9 cellular contexts compared by ENCODE assay signal in the genomic region with DNA sequence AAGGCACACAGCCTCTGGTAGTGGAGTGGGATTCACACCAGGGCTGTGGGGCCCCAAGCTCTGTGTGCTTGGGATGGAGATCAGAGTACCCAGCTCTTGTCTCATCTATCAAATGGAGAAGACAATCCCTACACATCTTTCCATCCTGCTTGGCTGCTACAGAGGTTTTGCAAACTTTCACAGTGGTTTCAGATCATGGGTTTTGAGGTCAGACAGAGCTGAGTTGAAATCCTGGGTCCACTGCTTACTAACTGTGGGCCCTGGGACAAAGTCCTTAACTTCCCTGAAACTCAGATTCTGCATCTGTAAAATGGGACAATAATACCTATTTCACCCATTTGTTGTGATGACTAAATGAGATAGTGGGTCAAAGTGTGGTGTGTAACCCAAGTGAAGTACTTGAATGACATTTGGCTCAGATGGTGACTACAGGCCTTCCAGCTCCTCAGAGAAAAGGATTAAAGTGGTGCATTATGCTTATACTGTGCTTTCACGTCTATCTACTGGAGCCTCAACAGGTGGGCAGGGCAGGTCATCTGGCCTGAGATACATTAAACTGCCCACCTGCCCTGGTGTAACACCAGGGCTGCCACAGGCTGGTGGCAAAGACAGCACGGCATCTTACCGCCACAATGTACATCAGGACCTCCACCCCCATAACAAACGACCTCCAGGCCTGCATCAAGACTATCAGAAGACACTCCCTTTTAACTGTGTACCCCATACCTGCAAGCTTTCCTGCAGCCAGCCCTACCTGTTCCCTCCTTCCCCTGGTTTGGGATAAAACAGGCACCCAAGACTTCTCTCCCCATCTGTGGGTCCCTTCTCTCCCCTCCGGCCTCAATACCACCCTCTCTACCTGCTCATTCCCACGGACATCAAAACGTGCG. TPM values are rescaled to one million over a fixed set of nuclear protein-coding genes. Genes with fewer than 3 reads are reported as not detected.
A peak's percentile ranks its signal among the peaks of the same experiment; 100 is the strongest.
DNase-seq lines count a peak whose midpoint lies in the region; ATAC-seq and TF ChIP-seq lines count a peak whose summit lies in the region.
"Had no signal": no experiment of that assay in that cellular context is flagged by ENCODE, and none has a peak within 500 bp of the region (broad histone marks: within the 10 kb centered on the region; RNA-seq: fewer than 3 reads in every experiment).

No MANE protein-coding gene starts in this region.

- no peaks in the 10 kb centered on the region for H3K9me3 ChIP-seq in BLaER1

- H2AFZ ChIP-seq in GM23338 = no peak overlapping the region; the same call in 1 of the 2 replicates

- DNase-seq in GM23338 (ENCODE audit: low spot score) (no peak), Kasumi-1 (lab: John Stamatoyannopoulos, UW) (no peak), NCI-H1694 treated with DMSO at 0.1 percent for 48 hours (lab: John Stamatoyannopoulos, UW) (no peak)
- peak; percentile 78 for DNase-seq in natural killer cell treated with Interleukin-12 subunit alpha and Interleukin-12 subunit beta and Interleukin-15 and Interleukin-18, amount 100 ng/mL, for 72 hours (ENCODE audit: low spot score)
- DNase-seq: Calu3 had no signal

- peaks cover 12% of the 10 kb centered on the region; the same call in 1 of the 2 replicates for H3F3A ChIP-seq in GM23338 (replicated peaks; ENCODE audit: low read depth)

- no peak for TF ChIP-seq CTCF in GM23338 (conservative IDR thresholded peaks at IDR 0.05; ENCODE audit: low read depth in 2 of 2)

- H3K4me3 Mint-ChIP-seq in GM23338 = peak overlapping the region; percentile 74; the same call in 2 of the 3 replicates
- H3K4me3 Mint-ChIP-seq in activated naive CD8-positive, alpha-beta T cell = peak overlapping the region; percentile 94
- H3K4me3 Mint-ChIP-seq in natural killer cell treated with Interleukin-12 subunit alpha and Interleukin-12 subunit beta and Interleukin-15 and Interleukin-18, amount 100 ng/mL, for 72 hours = peak overlapping the region; percentile 99

- H3K36me3 ChIP-seq in BLaER1 (no peaks in the 10 kb centered on the region), GM23338 (ENCODE audit: insufficient read depth) (no peaks in the 10 kb centered on the region)

- H3K9ac ChIP-seq in BLaER1 = no peak overlapping the region

- peaks cover 33% of the 10 kb centered on the region for H3K4me1 Mint-ChIP-seq in GM23338
- H3K4me1 Mint-ChIP-seq in activated naive CD8-positive, alpha-beta T cell (ENCODE audit: low read depth) = peaks cover 64% of the 10 kb centered on the region
- peaks cover 70 to 87% of the 10 kb centered on the region in 2 donors for H3K4me1 Mint-ChIP-seq in natural killer cell treated with Interleukin-12 subunit alpha and Interleukin-12 subunit beta and Interleukin-15 and Interleukin-18, amount 100 ng/mL, for 72 hours (ENCODE audit: low read depth in 2 of 2)

- H4K20me1 ChIP-seq in BLaER1 (no peaks in the 10 kb centered on the region), GM23338 (replicated peaks; ENCODE audit: insufficient read depth) (no peaks in the 10 kb centered on the region)

- H3K4me2 ChIP-seq in BLaER1 (peak overlapping the region; percentile 98), GM23338 (peak overlapping the region; percentile 93)

- H3K9me3 Mint-ChIP-seq in GM23338 = no peaks in the 10 kb centered on the region
- H3K9me3 Mint-ChIP-seq in activated naive CD8-positive, alpha-beta T cell (ENCODE audit: low read depth) = no peaks in the 10 kb centered on the region
- H3K9me3 Mint-ChIP-seq in natural killer cell treated with Interleukin-12 subunit alpha and Interleukin-12 subunit beta and Interleukin-15 and Interleukin-18, amount 100 ng/mL, for 72 hours = no peaks in the 10 kb centered on the region

- H3K27ac Mint-ChIP-seq in GM23338 = no peak overlapping the region
- H3K27ac Mint-ChIP-seq in activated naive CD8-positive, alpha-beta T cell = peak overlapping the region; percentile 98
- peak overlapping the region; percentile 97 to 98 for H3K27ac Mint-ChIP-seq in natural killer cell treated with Interleukin-12 subunit alpha and Interleukin-12 subunit beta and Interleukin-15 and Interleukin-18, amount 100 ng/mL, for 72 hours

- no peaks in the 10 kb centered on the region for H3K36me3 Mint-ChIP-seq in GM23338 (ENCODE audit: low read depth)
- peaks cover 20% of the 10 kb centered on the region for H3K36me3 Mint-ChIP-seq in activated naive CD8-positive, alpha-beta T cell
- peaks cover 12% of the 10 kb centered on the region for H3K36me3 Mint-ChIP-seq in natural killer cell treated with Interleukin-12 subunit alpha and Interleukin-12 subunit beta and Interleukin-15 and Interleukin-18, amount 100 ng/mL, for 72 hours

- ATAC-seq in GM23338 = no peak
- ATAC-seq in natural killer cell treated with Interleukin-12 subunit alpha and Interleukin-12 subunit beta and Interleukin-15 and Interleukin-18, amount 100 ng/mL, for 72 hours = peak in 1 of 2 donors; percentile 25
- ATAC-seq in GM21390 (IDR thresholded peaks at IDR 0.05; ENCODE audit: unreplicated experiment) = no peak
- ATAC-seq in HG02840 (IDR thresholded peaks at IDR 0.05; ENCODE audit: low FRiP score, unreplicated experiment) = no peak

- H3K4me1 ChIP-seq in BLaER1 (peaks cover 79% of the 10 kb centered on the region), GM23338 (ENCODE audit: insufficient read depth) (peaks cover 44% of the 10 kb centered on the region)

- no peaks in the 10 kb centered on the region for H3K9me2 ChIP-seq in GM23338 (ENCODE audit: insufficient read depth)

- no peaks in the 10 kb centered on the region for H3K79me2 ChIP-seq in GM23338 (replicated peaks; ENCODE audit: insufficient read depth)

- H3K27me3 ChIP-seq in BLaER1 = no peaks in the 10 kb centered on the region
- peaks cover 15% of the 10 kb centered on the region; the same call in 1 of the 2 replicates for H3K27me3 ChIP-seq in GM23338 (ENCODE audit: insufficient read depth)

- H3K4me3 ChIP-seq in BLaER1 = peak overlapping the region; percentile 73; the same call in 1 of the 2 replicates
- H3K4me3 ChIP-seq in GM23338 = peak overlapping the region; percentile 93

- peaks cover 22% of the 10 kb centered on the region for H3K27me3 Mint-ChIP-seq in GM23338 (ENCODE audit: insufficient read depth, low read depth, poor library complexity)
- H3K27me3 Mint-ChIP-seq in activated naive CD8-positive, alpha-beta T cell = no peaks in the 10 kb centered on the region
- no peaks in the 10 kb centered on the region for H3K27me3 Mint-ChIP-seq in natural killer cell treated with Interleukin-12 subunit alpha and Interleukin-12 subunit beta and Interleukin-15 and Interleukin-18, amount 100 ng/mL, for 72 hours

- H3K27ac ChIP-seq in BLaER1 (no peak overlapping the region), GM23338 (ENCODE audit: low read depth) (no peak overlapping the region)

TF ChIP-seq in GM23338, 12 proteins besides CTCF, POLR2A, EP300 and RAD21:
- no peak for TF ChIP-seq ZNF331 (CRISPR knock-in tag; IDR thresholded peaks at IDR 0.05; ENCODE audit: low read depth)
- TF ChIP-seq POLR2AphosphoS5 (IDR thresholded peaks at IDR 0.05; ENCODE audit: low read depth) = no peak

RNA-seq across cellular contexts. Expression of a gene that starts 0.8 kb away (rescaled TPM):
- 1.0 and 1.4 TPM in 2 replicates for total RNA-seq in GM23338 (2014; rRNA removed; shearing (Covaris generic))
- polyA plus RNA-seq in GM23338 (2016; fragmentation: Nextera tagmentation; extraction: Ambion mirVana) = 0.39 and 0.63 TPM in 2 replicates
- total RNA-seq in natural killer cell treated with Interleukin-12 subunit alpha and Interleukin-12 subunit beta and Interleukin-15 and Interleukin-18, amount 100 ng/mL, for 72 hours = 100 to 1,000 TPM; 145 to 375 TPM

RNA-seq across cellular contexts. Expression of a gene that starts 50.4 kb away (rescaled TPM):
- total RNA-seq in GM23338 (2014; rRNA removed; shearing (Covaris generic)) = 31.0 and 33.7 TPM in 2 replicates
- 13.1 and 16.8 TPM in 2 replicates for polyA plus RNA-seq in GM23338 (2016; fragmentation: Nextera tagmentation; extraction: Ambion mirVana)
- 100 to 1,000 TPM in 1 of 2 donors, 10 to 100 TPM in 1; 97.4 to 177 TPM for total RNA-seq in natural killer cell treated with Interleukin-12 subunit alpha and Interleukin-12 subunit beta and Interleukin-15 and Interleukin-18, amount 100 ng/mL, for 72 hours

Comparison
In these comparisons a context has a peak if more than half of its experiments do, and no peak if none do; other contexts are left out.
1. RNA of a gene that starts 0.8 kb away (total RNA-seq): 145 to 375 TPM in natural killer cell treated with Interleukin-12 subunit alpha and Interleukin-12 subunit beta and Interleukin-15 and Interleukin-18, amount 100 ng/mL, for 72 hours; 1.0 to 1.4 TPM in GM23338; every median in the first group is over 10 times any median in the second.
2. Peak in every context shown above with its lines, with median percentiles within 50 percentile points of each other: H3K4me3 Mint-ChIP-seq.